11 cellular contexts compared by ENCODE assay signal in the genomic region with DNA sequence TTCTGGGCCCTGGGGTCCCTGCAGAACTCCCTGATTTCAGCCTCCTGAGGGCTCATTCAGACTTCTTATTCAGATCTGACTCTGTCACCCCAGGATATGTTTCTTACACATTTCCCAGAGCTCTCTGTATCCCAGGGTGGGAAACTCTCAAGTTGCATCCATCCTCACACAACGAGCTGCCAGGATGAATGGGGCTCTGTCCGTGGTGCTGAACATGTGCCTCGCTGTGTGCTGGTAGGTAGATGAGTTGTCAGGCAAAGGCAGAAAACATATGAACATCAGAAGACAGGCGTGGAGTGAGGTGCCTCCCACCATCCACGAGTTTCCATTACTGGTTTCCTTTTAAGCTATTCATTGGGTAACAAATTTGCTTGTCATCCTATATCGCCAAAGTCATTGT. TPM values are rescaled to one million over a fixed set of nuclear protein-coding genes. Genes with fewer than 3 reads are reported as not detected.
DNase-seq lines count a peak whose midpoint lies in the region; ATAC-seq lines count a peak whose summit lies in the region.
"Had no signal": no experiment of that assay in that cellular context is flagged by ENCODE, and none has a peak within 500 bp of the region (broad histone marks: within the 10 kb centered on the region; RNA-seq: fewer than 3 reads in every experiment).

No MANE protein-coding gene starts in this region.

- H3K9me3 ChIP-seq in right cardiac atrium (ENCODE audit: control insufficient read depth, low read length): no peaks in the 10 kb centered on the region
- H3K9me3 ChIP-seq: suprapubic skin had no signal

- no peak overlapping the region for H3K27ac Mint-ChIP-seq in activated CD4-positive, alpha-beta T cell treated with anti-CD3 and anti-CD28 coated beads, Interleukin-2, amount 10 ng/mL, durations not matched to agents 24 days and 14 days
- H3K27ac Mint-ChIP-seq in stimulated activated memory B cell treated with anti-CD40 and anti-IgM and Interleukin-4, amounts not matched to agents 10 μg/mL and 1 μg/mL and 100 μg/mL, for 72 hours: no peak overlapping the region
- H3K27ac Mint-ChIP-seq: CD4-positive, CD25-positive, alpha-beta regulatory T cell had no signal

- no peak overlapping the region for H3K27ac ChIP-seq in right cardiac atrium (ENCODE audit: low read length)
- H3K27ac ChIP-seq: parathyroid adenoma, suprapubic skin had no signal

- peaks cover 4% of the 10 kb centered on the region for H3K9me3 Mint-ChIP-seq in activated CD4-positive, alpha-beta T cell treated with anti-CD3 and anti-CD28 coated beads, Interleukin-2, amount 10 ng/mL, durations not matched to agents 24 days and 14 days
- H3K9me3 Mint-ChIP-seq in stimulated activated memory B cell treated with anti-CD40 and anti-IgM and Interleukin-4, amounts not matched to agents 10 μg/mL and 1 μg/mL and 100 μg/mL, for 72 hours: peaks cover 3% of the 10 kb centered on the region

- DNase-seq in left ventricle myocardium superior (peak; percentile 34), right cardiac atrium (no peak), glomerular visceral epithelial cell (ENCODE audit: extremely low spot score) (peak; percentile 56), NCI-H82 (lab: John Stamatoyannopoulos, UW) (no peak), cerebellar cortex (ENCODE audit: low spot score) (no peak)
- peak; percentile 81 for DNase-seq in activated CD4-positive, alpha-beta T cell treated with anti-CD3 and anti-CD28 coated beads, Interleukin-2, amount 10 ng/mL, durations not matched to agents 24 days and 14 days

- ATAC-seq in left ventricle myocardium superior: no peak
- no peak for ATAC-seq in right cardiac atrium
- no peak for ATAC-seq in stimulated activated memory B cell treated with anti-CD40 and anti-IgM and Interleukin-4, amounts not matched to agents 10 μg/mL and 1 μg/mL and 100 μg/mL, for 72 hours
- ATAC-seq in esophagus mucosa: no peak

- H3K4me3 Mint-ChIP-seq in activated CD4-positive, alpha-beta T cell treated with anti-CD3 and anti-CD28 coated beads, Interleukin-2, amount 10 ng/mL, durations not matched to agents 24 days and 14 days: no peak overlapping the region
- no peak overlapping the region for H3K4me3 Mint-ChIP-seq in stimulated activated memory B cell treated with anti-CD40 and anti-IgM and Interleukin-4, amounts not matched to agents 10 μg/mL and 1 μg/mL and 100 μg/mL, for 72 hours
- H3K4me3 Mint-ChIP-seq: CD4-positive, CD25-positive, alpha-beta regulatory T cell had no signal

- WGBS in right cardiac atrium: 19% methylated on average over 6 of the region's 6 CpGs

- no peaks in the 10 kb centered on the region for H3K4me1 ChIP-seq in right cardiac atrium (ENCODE audit: control insufficient read depth, insufficient read depth, low read length)

- H3K27me3 ChIP-seq in right cardiac atrium (ENCODE audit: control insufficient read depth, insufficient read depth): no peaks in the 10 kb centered on the region

- intact Hi-C loops in left ventricle myocardium superior (cut with micrococcal nuclease) (no loop called here), right cardiac atrium (cut with DNase I) (no loop called here)
- intact Hi-C loops in activated CD4-positive, alpha-beta T cell treated with anti-CD3 and anti-CD28 coated beads, Interleukin-2, amount 10 ng/mL, durations not matched to agents 24 days and 14 days (cut with micrococcal nuclease): no loop called here

- no peaks in the 10 kb centered on the region for H3K36me3 Mint-ChIP-seq in activated CD4-positive, alpha-beta T cell treated with anti-CD3 and anti-CD28 coated beads, Interleukin-2, amount 10 ng/mL, durations not matched to agents 24 days and 14 days (ENCODE audit: low read depth)
- peaks cover 5% of the 10 kb centered on the region for H3K36me3 Mint-ChIP-seq in stimulated activated memory B cell treated with anti-CD40 and anti-IgM and Interleukin-4, amounts not matched to agents 10 μg/mL and 1 μg/mL and 100 μg/mL, for 72 hours
- H3K36me3 Mint-ChIP-seq: CD4-positive, CD25-positive, alpha-beta regulatory T cell had no signal

- no peaks in the 10 kb centered on the region for H3K4me1 Mint-ChIP-seq in activated CD4-positive, alpha-beta T cell treated with anti-CD3 and anti-CD28 coated beads, Interleukin-2, amount 10 ng/mL, durations not matched to agents 24 days and 14 days
- no peaks in the 10 kb centered on the region for H3K4me1 Mint-ChIP-seq in stimulated activated memory B cell treated with anti-CD40 and anti-IgM and Interleukin-4, amounts not matched to agents 10 μg/mL and 1 μg/mL and 100 μg/mL, for 72 hours

- H3K4me3 ChIP-seq in right cardiac atrium (ENCODE audit: low read length): no peak overlapping the region
- H3K4me3 ChIP-seq: suprapubic skin had no signal

- H3K27me3 Mint-ChIP-seq in activated CD4-positive, alpha-beta T cell treated with anti-CD3 and anti-CD28 coated beads, Interleukin-2, amount 10 ng/mL, durations not matched to agents 24 days and 14 days: peaks cover 3% of the 10 kb centered on the region
- H3K27me3 Mint-ChIP-seq in stimulated activated memory B cell treated with anti-CD40 and anti-IgM and Interleukin-4, amounts not matched to agents 10 μg/mL and 1 μg/mL and 100 μg/mL, for 72 hours: peaks cover 74% of the 10 kb centered on the region

RNA-seq across cellular contexts. Expression of gene IGFL1, which starts 11.4 kb away (rescaled TPM):
- total RNA-seq in left ventricle myocardium superior (not detected), right cardiac atrium (not detected), esophagus mucosa (20.2 TPM)
- not detected for polyA plus RNA-seq in right cardiac atrium
- not detected in 2 replicates for total RNA-seq in activated CD4-positive, alpha-beta T cell treated with anti-CD3 and anti-CD28 coated beads, Interleukin-2, amount 10 ng/mL, durations not matched to agents 24 days and 14 days
- total RNA-seq: CD4-positive, CD25-positive, alpha-beta regulatory T cell; suprapubic skin had no signal
- polyA plus RNA-seq: CD4-positive, CD25-positive, alpha-beta regulatory T cell had no signal

Comparison
In these comparisons a context has a peak if more than half of its experiments do, and no peak if none do; other contexts are left out.
1. DNase-seq: peak in left ventricle myocardium superior (single experiment), activated CD4-positive, alpha-beta T cell treated with anti-CD3 and anti-CD28 coated beads, Interleukin-2, amount 10 ng/mL, durations not matched to agents 24 days and 14 days (single experiment) and glomerular visceral epithelial cell (single experiment); none in right cardiac atrium (0 of 3), NCI-H82 (single experiment) and cerebellar cortex (single experiment).
2. RNA of gene IGFL1, which starts 11.4 kb away (total RNA-seq): 20.2 TPM in esophagus mucosa (single experiment); not detected in left ventricle myocardium superior (single experiment), not detected in right cardiac atrium and not detected in activated CD4-positive, alpha-beta T cell treated with anti-CD3 and anti-CD28 coated beads, Interleukin-2, amount 10 ng/mL, durations not matched to agents 24 days and 14 days; every median in the first group is over 10 times any median in the second.